25 cellular contexts compared by ENCODE assay signal in genomic region chr3:13532661-13533060, GRCh38. TPM values are rescaled to one million over a fixed set of nuclear protein-coding genes. Genes with fewer than 3 reads are reported as not detected.
"Had no signal": no experiment of that assay in that cellular context is flagged by ENCODE, and none has a peak within 500 bp of the region (broad histone marks: within the 10 kb centered on the region; RNA-seq: fewer than 3 reads in every experiment).

No MANE protein-coding gene starts in this region.

- H3K4me3 Mint-ChIP-seq: activated T-cell treated with anti-CD3 and anti-CD28 coated beads, Interleukin-2, amount 50 U/mL, for 24 hours; activated T-helper 17 cell treated with anti-CD3 and anti-CD28 coated beads, Interleukin-2, amount 50 U/mL, for 72 hours; central memory CD8-positive, alpha-beta T cell; effector memory CD8-positive, alpha-beta T cell; immature natural killer cell; nephron; WTC11 had no signal

- H3K27me3 ChIP-seq: adrenal gland, ascending aorta, brain microvascular endothelial cell, dorsolateral prefrontal cortex, thyroid gland, upper lobe of right lung had no signal

- ATAC-seq: activated naive CD4-positive, alpha-beta T cell treated with anti-CD3 and anti-CD28 coated beads, Interleukin-2, amount 50 U/mL, for 72 hours; activated T-helper 17 cell treated with anti-CD3 and anti-CD28 coated beads, Interleukin-2, amount 50 U/mL, for 72 hours; effector memory CD8-positive, alpha-beta T cell; esophagus mucosa; stimulated activated naive CD8-positive, alpha-beta T cell treated with anti-CD3 and anti-CD28 coated beads, Interleukin-15, Interleukin-2, amounts not matched to agents 100 U/mL and 50 U/mL, for 24 hours; upper lobe of right lung; WTC11 had no signal

- DNase-seq: activated CD4-positive, alpha-beta T cell treated with anti-CD3 and anti-CD28 coated beads, Interleukin-2, amount 50 U/mL, for 4 hours; activated CD8-positive, alpha-beta memory T cell treated with anti-CD3 and anti-CD28 coated beads for 24 hours; activated CD8-positive, alpha-beta memory T cell treated with anti-CD3 and anti-CD28 coated beads, Interleukin-2, amount 50 U/mL, for 4 hours; activated T-cell treated with anti-CD3 and anti-CD28 coated beads, Interleukin-2, amount 50 U/mL, for 24 hours; adrenal gland; brain microvascular endothelial cell; colonic mucosa; dorsolateral prefrontal cortex; effector memory CD8-positive, alpha-beta T cell; immature natural killer cell; kidney glomerular epithelial cell; stimulated activated CD4-positive, alpha-beta T cell treated with anti-CD3 and anti-CD28 coated beads, Interleukin-12 subunit alpha, Interleukin-12 subunit beta, amount 100 ng/mL, for 4 hours; stimulated activated CD4-positive, alpha-beta T cell treated with anti-CD3 and anti-CD28 coated beads, Interleukin-4, amount 100 ng/mL, for 4 hours; stimulated activated naive CD8-positive, alpha-beta T cell treated with anti-CD3 and anti-CD28 coated beads, Interleukin-15, Interleukin-2, amounts not matched to agents 100 U/mL and 50 U/mL, for 24 hours; T-helper 9 cell; thyroid gland; upper lobe of right lung had no signal

- H3K36me3 Mint-ChIP-seq: immature natural killer cell, WTC11 had no signal

- H3K9me3 ChIP-seq: adrenal gland, ascending aorta, colonic mucosa, thyroid gland, upper lobe of right lung had no signal

- H3K4me1 Mint-ChIP-seq: immature natural killer cell had no signal

- H3K27ac ChIP-seq: adrenal gland, ascending aorta, brain microvascular endothelial cell, colonic mucosa, thyroid gland, upper lobe of right lung had no signal

- H3K4me1 ChIP-seq: adrenal gland, colonic mucosa, upper lobe of right lung had no signal

- H3K27ac Mint-ChIP-seq: activated naive CD4-positive, alpha-beta T cell treated with anti-CD3 and anti-CD28 coated beads, Interleukin-2, amount 50 U/mL, for 72 hours; activated T-cell treated with anti-CD3 and anti-CD28 coated beads, Interleukin-2, amount 50 U/mL, for 24 hours; activated T-helper 17 cell treated with anti-CD3 and anti-CD28 coated beads, Interleukin-2, amount 50 U/mL, for 72 hours; effector memory CD8-positive, alpha-beta T cell; nephron; WTC11 had no signal

- H3K4me3 ChIP-seq: adrenal gland, ascending aorta, colonic mucosa, dorsolateral prefrontal cortex, thyroid gland, upper lobe of right lung had no signal

- H3K36me3 ChIP-seq: adrenal gland, ascending aorta, brain microvascular endothelial cell, colonic mucosa, thyroid gland, upper lobe of right lung had no signal

- H3K9me3 Mint-ChIP-seq: activated T-cell treated with anti-CD3 and anti-CD28 coated beads, Interleukin-2, amount 50 U/mL, for 24 hours; activated T-helper 17 cell treated with anti-CD3 and anti-CD28 coated beads, Interleukin-2, amount 50 U/mL, for 72 hours; central memory CD8-positive, alpha-beta T cell; effector memory CD8-positive, alpha-beta T cell; immature natural killer cell had no signal

RNA-seq across cellular contexts. Expression of gene FBLN2, which starts 16.3 kb away (rescaled TPM):
- total RNA-seq: activated naive CD4-positive, alpha-beta T cell treated with anti-CD3 and anti-CD28 coated beads, Interleukin-2, amount 50 U/mL, for 72 hours; T-helper 1 cell treated with Interleukin-12 subunit alpha and Interleukin-12 subunit beta and Interleukin-4 antibody, amounts not matched to agents 30 ng/mL and 1 ng/mL, for 36 hours had no signal
